9 cellular contexts compared by ENCODE assay signal in the genomic region with DNA sequence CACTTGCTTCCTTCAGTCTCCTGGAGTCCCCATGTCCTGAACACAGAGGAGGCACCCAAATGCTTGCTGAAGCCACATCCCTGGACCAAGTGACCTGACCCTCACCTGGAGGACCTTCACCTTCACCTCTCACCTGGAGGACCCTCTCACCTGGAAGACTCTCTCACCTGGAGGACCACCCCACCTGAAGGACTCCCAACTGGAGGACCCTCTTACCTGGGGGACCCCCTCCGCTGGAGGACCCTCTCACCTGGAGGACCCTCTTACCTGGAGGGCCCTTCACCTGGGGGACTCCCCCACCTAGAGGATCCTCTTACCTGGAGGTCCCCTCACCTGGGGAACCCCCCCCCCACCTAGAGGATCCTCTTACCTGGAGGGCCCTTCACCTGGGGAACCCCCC. TPM values are rescaled to one million over a fixed set of nuclear protein-coding genes. Genes with fewer than 3 reads are reported as not detected.
A peak's percentile ranks its signal among the peaks of the same experiment; 100 is the strongest.
DNase-seq lines count a peak whose midpoint lies in the region; TF ChIP-seq lines count a peak whose summit lies in the region.
"Had no signal": no experiment of that assay in that cellular context is flagged by ENCODE, and none has a peak within 500 bp of the region (broad histone marks: within the 10 kb centered on the region; RNA-seq: fewer than 3 reads in every experiment).

No MANE protein-coding gene starts in this region.

- POLR2A ChIA-PET in CD4-positive, alpha-beta memory T cell (lab: Charles Lee; ENCODE audit: partially characterized antibody) = interaction anchor here (0.7 to 2.7 kb wide), 12 partner anchors 11 to 904 kb away, joined by 3 to 37 read pairs (median 5); partner anchors contain the start of genes CHMP1A, SPATA2L, SPATA33 and SPG7

- H3K27me3 ChIP-seq in CD4-positive, alpha-beta memory T cell (ENCODE audit: insufficient read depth, low read length) = no peaks in the 10 kb centered on the region
- H3K27me3 ChIP-seq in neural progenitor cell = no peaks in the 10 kb centered on the region

- H3K4me3 Mint-ChIP-seq in CD4-positive, alpha-beta memory T cell = peak overlapping the region; percentile 51 to 95 (median 90)
- H3K4me3 Mint-ChIP-seq in HFFc6 (peak overlapping the region; percentile 67; the same call in 1 of the 2 replicates), chondrocyte (ENCODE audit: unreplicated experiment) (peak overlapping the region; percentile 38), neural progenitor cell (peak overlapping the region; percentile 77)

- CTCF ChIA-PET in CD4-positive, alpha-beta memory T cell (lab: Charles Lee; ENCODE audit: partially characterized antibody) = interaction anchor here (1.1 to 2.7 kb wide), 3 partner anchors 14 to 20 kb away, joined by 4 to 33 read pairs (median 7); partner anchors contain the start of gene SPATA2L

- H4K20me1 ChIP-seq in neural progenitor cell (ENCODE audit: low read depth) = no peaks in the 10 kb centered on the region

- H3K27me3 Mint-ChIP-seq in CD4-positive, alpha-beta memory T cell = no peaks in the 10 kb centered on the region
- peaks cover 8% of the 10 kb centered on the region for H3K27me3 Mint-ChIP-seq in HFFc6 (ENCODE audit: insufficient read depth)
- H3K27me3 Mint-ChIP-seq in chondrocyte (ENCODE audit: low read depth) = no peaks in the 10 kb centered on the region
- H3K27me3 Mint-ChIP-seq in neural progenitor cell (ENCODE audit: insufficient read depth, low read depth) = peaks cover 13% of the 10 kb centered on the region

- H3K36me3 ChIP-seq in CD4-positive, alpha-beta memory T cell (ENCODE audit: insufficient read depth, low read length) = peaks cover 6% of the 10 kb centered on the region
- H3K36me3 ChIP-seq in neural progenitor cell = peaks cover 7% of the 10 kb centered on the region

- no peak overlapping the region for H3K4me2 ChIP-seq in neural progenitor cell

- H3K9me3 ChIP-seq in CD4-positive, alpha-beta memory T cell (ENCODE audit: control insufficient read depth in 1 of 2, low read length in 2 of 2) = no peaks in the 10 kb centered on the region
- no peaks in the 10 kb centered on the region for H3K9me3 ChIP-seq in neural progenitor cell (ENCODE audit: low read depth)

- H2AFZ ChIP-seq in neural progenitor cell (replicated peaks) = no peak overlapping the region

- peaks cover 31% of the 10 kb centered on the region for H3K79me2 ChIP-seq in neural progenitor cell (ENCODE audit: low read depth)

- H3F3A ChIP-seq in neural progenitor cell (ENCODE audit: low read depth) = peaks cover 7% of the 10 kb centered on the region

- peak overlapping the region in 4 of 7 donors; percentile 22 to 78 (median 66) for H3K27ac Mint-ChIP-seq in CD4-positive, alpha-beta memory T cell
- H3K27ac Mint-ChIP-seq in HFFc6 (peak overlapping the region; percentile 63; the same call in 1 of the 2 replicates), chondrocyte (ENCODE audit: unreplicated experiment) (no peak overlapping the region), neural progenitor cell (no peak overlapping the region)

- TF ChIP-seq CTCF in HFFc6 (IDR thresholded peaks at IDR 0.05) = no peak
- TF ChIP-seq CTCF in chondrocyte (IDR thresholded peaks at IDR 0.05) = no peak
- TF ChIP-seq CTCF in neural progenitor cell (IDR thresholded peaks at IDR 0.05) = no peak

- in situ Hi-C loops in G401 (cut with HindIII; ENCODE audit: low sequenced_read_pairs) = no loop called here

- intact Hi-C loops in CD4-positive, alpha-beta memory T cell (cut with micrococcal nuclease) = loop anchor here (1.0 kb wide), 3 partner anchors 14 to 36 kb away; partner anchors contain the start of genes CHMP1A and SPATA33

- peak overlapping the region in 1 of 2 donors; percentile 84 for H3K4me3 ChIP-seq in CD4-positive, alpha-beta memory T cell (ENCODE audit: low read length in 2 of 2)
- no peak overlapping the region for H3K4me3 ChIP-seq in neural progenitor cell

- H3K9ac ChIP-seq in neural progenitor cell = no peak overlapping the region

- no peak for DNase-seq in CD4-positive, alpha-beta memory T cell
- DNase-seq in HFFc6 = no peak
- DNase-seq in chondrocyte (ENCODE audit: low spot score) = peak; percentile 53
- no peak for DNase-seq in neural progenitor cell (ENCODE audit: low spot score)
- DNase-seq in NCI-H2196 (lab: John Stamatoyannopoulos, UW; ENCODE audit: unreplicated experiment) = no peak
- DNase-seq in NCI-H2171 treated with DMSO at 0.1 percent for 48 hours (lab: John Stamatoyannopoulos, UW) = no peak
- DNase-seq in G401 (ENCODE audit: low spot score) = no peak
- no peak for DNase-seq in RPMI8226
- DNase-seq: NCI-H187 treated with DMSO at 0.1 percent for 48 hours had no signal

- peak overlapping the region; percentile 84 for H3K27ac ChIP-seq in CD4-positive, alpha-beta memory T cell (ENCODE audit: low read depth, low read length)
- no peak overlapping the region for H3K27ac ChIP-seq in neural progenitor cell

- peaks cover 9 to 25% (median 13%) of the 10 kb centered on the region in 4 donors for H3K4me1 Mint-ChIP-seq in CD4-positive, alpha-beta memory T cell
- H3K4me1 Mint-ChIP-seq in HFFc6 (ENCODE audit: low read depth) = peaks cover 7% of the 10 kb centered on the region
- H3K4me1 Mint-ChIP-seq in chondrocyte (ENCODE audit: low read depth) = peaks cover 15% of the 10 kb centered on the region
- peaks cover 14% of the 10 kb centered on the region for H3K4me1 Mint-ChIP-seq in neural progenitor cell

- peaks cover 4 to 14% of the 10 kb centered on the region in 2 donors for H3K36me3 Mint-ChIP-seq in CD4-positive, alpha-beta memory T cell
- H3K36me3 Mint-ChIP-seq in HFFc6 (ENCODE audit: low read depth) (peaks cover 27% of the 10 kb centered on the region), chondrocyte (ENCODE audit: low read depth) (peaks cover 11% of the 10 kb centered on the region), neural progenitor cell (peaks cover 49% of the 10 kb centered on the region)

- peaks cover 14% of the 10 kb centered on the region for H3K4me1 ChIP-seq in CD4-positive, alpha-beta memory T cell (ENCODE audit: insufficient read depth, low read length)
- H3K4me1 ChIP-seq in neural progenitor cell = peaks cover 5% of the 10 kb centered on the region

- H3K9me3 Mint-ChIP-seq in CD4-positive, alpha-beta memory T cell = no peaks in the 10 kb centered on the region
- peaks cover 7% of the 10 kb centered on the region for H3K9me3 Mint-ChIP-seq in HFFc6
- H3K9me3 Mint-ChIP-seq in chondrocyte (ENCODE audit: low read depth) = peaks cover 5% of the 10 kb centered on the region
- peaks cover 24% of the 10 kb centered on the region for H3K9me3 Mint-ChIP-seq in neural progenitor cell

RNA-seq across cellular contexts. Expression of gene CDK10, which starts 0.6 kb away (rescaled TPM):
- 100 to 1,000 TPM; 134 to 140 TPM for total RNA-seq in CD4-positive, alpha-beta memory T cell
- polyA plus RNA-seq in CD4-positive, alpha-beta memory T cell = 10 to 100 TPM; 24.8 to 33.5 TPM
- 10 to 100 TPM; 45.5 to 61.7 (median 48.6) TPM for total RNA-seq in HFFc6 (2021; fragmentation: NEBNext Ultra II Directional; extraction: Animal tissue kit (Norgen Biotek cat#: 25700))
- 43.7 to 63.0 TPM (median 45.8 TPM) in 3 replicates for total RNA-seq in chondrocyte
- total RNA-seq in neural progenitor cell (ENCODE audit: low replicate concordance) = 75.6 and 107 TPM in 2 replicates
- total RNA-seq in G401 (2014; rRNA removed; shearing (Covaris generic)) = 57.2 and 58.8 TPM in 2 replicates

RNA-seq across cellular contexts. Expression of gene SPATA2L, which starts 15.6 kb away (rescaled TPM):
- 10 to 100 TPM; 12.7 to 13.1 TPM for total RNA-seq in CD4-positive, alpha-beta memory T cell
- 10 to 100 TPM in 1 of 2 donors, 1 to 10 TPM in 1; 5.4 to 13.0 TPM for polyA plus RNA-seq in CD4-positive, alpha-beta memory T cell
- 1 to 10 TPM; 5.6 to 6.9 (median 5.9) TPM for total RNA-seq in HFFc6 (2021; fragmentation: NEBNext Ultra II Directional; extraction: Animal tissue kit (Norgen Biotek cat#: 25700))
- total RNA-seq in chondrocyte = 7.0 to 10.3 TPM (median 9.3 TPM) in 3 replicates
- total RNA-seq in neural progenitor cell (ENCODE audit: low replicate concordance) = 7.6 and 13.2 TPM in 2 replicates
- 94.8 and 114 TPM in 2 replicates for total RNA-seq in G401 (2014; rRNA removed; shearing (Covaris generic))

RNA-seq across cellular contexts. Expression of gene SPATA33, which starts 28.3 kb away (rescaled TPM):
- total RNA-seq in CD4-positive, alpha-beta memory T cell = 10 to 100 TPM in 1 of 2 experiments, 1 to 10 TPM in 1; 8.6 to 10.5 TPM
- polyA plus RNA-seq in CD4-positive, alpha-beta memory T cell = 1 to 10 TPM; 2.5 to 5.7 TPM
- total RNA-seq in HFFc6 (2021; fragmentation: NEBNext Ultra II Directional; extraction: Animal tissue kit (Norgen Biotek cat#: 25700)) = 10 to 100 TPM in 1 of 6 experiments, 1 to 10 TPM in 5; 6.3 to 10.1 (median 7.8) TPM
- total RNA-seq in chondrocyte = 8.8 to 12.6 TPM (median 10.3 TPM) in 3 replicates
- 9.3 and 14.1 TPM in 2 replicates for total RNA-seq in neural progenitor cell (ENCODE audit: low replicate concordance)
- total RNA-seq in G401 (2014; rRNA removed; shearing (Covaris generic)) = 2.9 and 7.3 TPM in 2 replicates

RNA-seq across cellular contexts. Expression of gene CHMP1A, which starts 28.4 kb away (rescaled TPM):
- 10 to 100 TPM; 77.3 to 88.9 TPM for total RNA-seq in CD4-positive, alpha-beta memory T cell
- 10 to 100 TPM; 66.5 to 83.9 TPM for polyA plus RNA-seq in CD4-positive, alpha-beta memory T cell
- 10 to 100 TPM; 85.6 to 93.1 (median 87.2) TPM for total RNA-seq in HFFc6 (2021; fragmentation: NEBNext Ultra II Directional; extraction: Animal tissue kit (Norgen Biotek cat#: 25700))
- 65.3 to 76.8 TPM (median 69.9 TPM) in 3 replicates for total RNA-seq in chondrocyte
- 34.6 and 78.5 TPM in 2 replicates for total RNA-seq in neural progenitor cell (ENCODE audit: low replicate concordance)
- total RNA-seq in G401 (2014; rRNA removed; shearing (Covaris generic)) = 198 and 238 TPM in 2 replicates

RNA-seq across cellular contexts. Expression of gene VPS9D1, which starts 34.8 kb away (rescaled TPM):
- total RNA-seq in CD4-positive, alpha-beta memory T cell = 10 to 100 TPM; 13.0 to 13.6 TPM
- 1 to 10 TPM in 1 of 2 donors, under 1 TPM in 1; 0.48 to 1.0 TPM for polyA plus RNA-seq in CD4-positive, alpha-beta memory T cell
- 10 to 100 TPM; 12.7 to 19.3 (median 16.1) TPM for total RNA-seq in HFFc6 (2021; fragmentation: NEBNext Ultra II Directional; extraction: Animal tissue kit (Norgen Biotek cat#: 25700))
- 20.3 to 26.6 TPM (median 20.4 TPM) in 3 replicates for total RNA-seq in chondrocyte
- 1.6 and 4.7 TPM in 2 replicates for total RNA-seq in neural progenitor cell (ENCODE audit: low replicate concordance)
- total RNA-seq in G401 (2014; rRNA removed; shearing (Covaris generic)) = 7.3 and 7.6 TPM in 2 replicates

Comparison
In these comparisons a context has a peak if more than half of its experiments do, and no peak if none do; other contexts are left out.
1. H3K27ac Mint-ChIP-seq: peak in CD4-positive, alpha-beta memory T cell (4 of 7) and HFFc6 (single experiment); none in chondrocyte (single experiment) and neural progenitor cell (single experiment).
2. H3K4me3 Mint-ChIP-seq: peak in every context shown above with its lines; median percentile 90 in CD4-positive, alpha-beta memory T cell; 77 in neural progenitor cell; 67 in HFFc6; 38 in chondrocyte.